ENCODE assay signal across 1 cellular context in genomic region chr11:95514386-95515145, GRCh38.
TF ChIP-seq lines count a peak whose summit lies in the region.

No MANE protein-coding gene starts in this region.

TF ChIP-seq in HepG2, 621 proteins besides CTCF, POLR2A, EP300 and RAD21:
- TF ChIP-seq HNRNPL (IDR thresholded peaks at IDR 0.05; ENCODE audit: low read depth, low read length): no peak
- TF ChIP-seq ZNF768 (CRISPR knock-in tag; IDR thresholded peaks at IDR 0.05): no peak
- TF ChIP-seq ZFP36L1 (CRISPR knock-in tag; IDR thresholded peaks at IDR 0.05): no peak
- TF ChIP-seq ZFP41 (CRISPR knock-in tag; IDR thresholded peaks at IDR 0.05; ENCODE audit: borderline replicate concordance): no peak
- no peak for TF ChIP-seq STAT6 (CRISPR knock-in tag; IDR thresholded peaks at IDR 0.05; ENCODE audit: borderline replicate concordance)
- TF ChIP-seq CREB1 (IDR thresholded peaks at IDR 0.05): 0 out of 2 replicates have a peak, but pooled peaks have one; percentile 15
- no peak for TF ChIP-seq CREB1 (CRISPR knock-in tag; IDR thresholded peaks at IDR 0.05)
